In genomic region chr3:94772402-94772801, GRCh38 we compare ENCODE assay signal across 37 cellular contexts.
"Had no signal": no experiment of that assay in that cellular context is flagged by ENCODE, and none has a peak within 500 bp of the region (broad histone marks: within the 10 kb centered on the region; RNA-seq: fewer than 3 reads in every experiment).

No MANE protein-coding gene starts in this region.

- H3K27me3 Mint-ChIP-seq: activated naive CD4-positive, alpha-beta T cell treated with anti-CD3 and anti-CD28 coated beads, Interleukin-2, amount 10 ng/mL, durations not matched to agents 7 days and 5 days; activated naive CD4-positive, alpha-beta T cell treated with anti-CD3 and anti-CD28 coated beads, Interleukin-2, amount 50 U/mL, for 24 hours; activated naive CD8-positive, alpha-beta T cell; activated naive CD8-positive, alpha-beta T cell treated with anti-CD3 and anti-CD28 coated beads for 36 hours; activated naive CD8-positive, alpha-beta T cell treated with anti-CD3 and anti-CD28 coated beads, Interleukin-2, amount 10 ng/mL, durations not matched to agents 7 days and 5 days; activated naive CD8-positive, alpha-beta T cell treated with anti-CD3 and anti-CD28 coated beads, Interleukin-2, amount 50 U/mL, for 24 hours; activated T-cell treated with anti-CD3 and anti-CD28 coated beads, Interleukin-2, amount 50 U/mL, for 24 hours; activated T-helper 17 cell treated with anti-CD3 and anti-CD28 coated beads, Interleukin-2, amount 50 U/mL, for 72 hours; central memory CD8-positive, alpha-beta T cell had no signal

- H3K4me1 ChIP-seq: adrenal gland, ascending aorta, breast epithelium had no signal

- DNase-seq: activated effector memory CD4-positive, alpha-beta T cell treated with anti-CD3 and anti-CD28 coated beads, Interleukin-2, amount 50 U/mL, for 16 hours; activated effector memory CD4-positive, alpha-beta T cell treated with Interleukin-2 at 50 U/mL for 16 hours; activated gamma-delta T cell; activated gamma-delta T cell treated with Interleukin-2 at 50 U/mL for 16 hours; activated naive CD4-positive, alpha-beta T cell; activated naive CD4-positive, alpha-beta T cell treated with anti-CD3 and anti-CD28 coated beads for 36 hours; activated naive CD4-positive, alpha-beta T cell treated with anti-CD3 and anti-CD28 coated beads, Interleukin-2, amount 10 ng/mL, durations not matched to agents 7 days and 5 days; activated naive CD4-positive, alpha-beta T cell treated with anti-CD3 and anti-CD28 coated beads, Interleukin-2, amount 50 U/mL, for 16 hours; activated naive CD4-positive, alpha-beta T cell treated with Interleukin-2 at 50 U/mL for 16 hours; activated naive CD8-positive, alpha-beta T cell treated with anti-CD3 and anti-CD28 coated beads for 36 hours; activated naive CD8-positive, alpha-beta T cell treated with anti-CD3 and anti-CD28 coated beads, Interleukin-2, amount 10 ng/mL, durations not matched to agents 7 days and 5 days; activated naive CD8-positive, alpha-beta T cell treated with anti-CD3 and anti-CD28 coated beads, Interleukin-2, amount 50 U/mL, for 24 hours; activated T-cell treated with anti-CD3 and anti-CD28 coated beads, Interleukin-2, amount 50 U/mL, for 1 hour; activated T-cell treated with anti-CD3 and anti-CD28 coated beads, Interleukin-2, amount 50 U/mL, for 24 hours; activated T-cell treated with anti-CD3 and anti-CD28 coated beads, Interleukin-2, amount 50 U/mL, for 4 hours; activated T-cell treated with anti-CD3 and anti-CD28 coated beads, Interleukin-2, amount 50 U/mL, for 48 hours; adrenal gland; amniotic stem cell; amygdala; anterior cingulate cortex; aorta; body of pancreas; brain microvascular endothelial cell; caudate nucleus; central memory CD4-positive, alpha-beta T cell; cerebellar nuclear complex had no signal

- H3K27ac ChIP-seq: adrenal gland, ascending aorta, body of pancreas, brain microvascular endothelial cell, breast epithelium, cardiac muscle cell had no signal

- H3K27me3 ChIP-seq: adrenal gland, ascending aorta, body of pancreas, brain microvascular endothelial cell, breast epithelium, cardiac muscle cell had no signal

- H3K9me3 Mint-ChIP-seq: activated naive CD4-positive, alpha-beta T cell treated with anti-CD3 and anti-CD28 coated beads, Interleukin-2, amount 50 U/mL, for 24 hours; activated naive CD8-positive, alpha-beta T cell treated with anti-CD3 and anti-CD28 coated beads, Interleukin-2, amount 10 ng/mL, durations not matched to agents 7 days and 5 days; brain had no signal

- H3K36me3 ChIP-seq: adrenal gland, ascending aorta, brain microvascular endothelial cell, breast epithelium, cardiac muscle cell had no signal

- H3K4me3 Mint-ChIP-seq: activated naive CD4-positive, alpha-beta T cell treated with anti-CD3 and anti-CD28 coated beads for 36 hours; activated naive CD4-positive, alpha-beta T cell treated with anti-CD3 and anti-CD28 coated beads, Interleukin-2, amount 10 ng/mL, durations not matched to agents 7 days and 5 days; activated naive CD4-positive, alpha-beta T cell treated with anti-CD3 and anti-CD28 coated beads, Interleukin-2, amount 50 U/mL, for 24 hours; activated naive CD8-positive, alpha-beta T cell; activated naive CD8-positive, alpha-beta T cell treated with anti-CD3 and anti-CD28 coated beads for 36 hours; activated naive CD8-positive, alpha-beta T cell treated with anti-CD3 and anti-CD28 coated beads, Interleukin-2, amount 10 ng/mL, durations not matched to agents 7 days and 5 days; activated naive CD8-positive, alpha-beta T cell treated with anti-CD3 and anti-CD28 coated beads, Interleukin-2, amount 50 U/mL, for 24 hours; activated T-cell treated with anti-CD3 and anti-CD28 coated beads, Interleukin-2, amount 50 U/mL, for 24 hours; activated T-cell treated with anti-CD3 and anti-CD28 coated beads, Interleukin-2, amount 50 U/mL, for 4 hours; activated T-helper 1 cell treated with anti-CD3 and anti-CD28 coated beads, Interleukin-12 subunit alpha, Interleukin-12 subunit beta, Interleukin-2, Interleukin-4 antibody, amounts not matched to agents 30 ng/mL and 10 ng/mL and 1 ng/mL, durations not matched to agents 14 hours and 24 hours and 36 hours; activated T-helper 17 cell treated with anti-CD3 and anti-CD28 coated beads, Interleukin-2, amount 50 U/mL, for 72 hours; brain; central memory CD8-positive, alpha-beta T cell had no signal

- H3K4me1 Mint-ChIP-seq: activated naive CD4-positive, alpha-beta T cell treated with anti-CD3 and anti-CD28 coated beads, Interleukin-2, amount 10 ng/mL, durations not matched to agents 7 days and 5 days; activated naive CD4-positive, alpha-beta T cell treated with anti-CD3 and anti-CD28 coated beads, Interleukin-2, amount 50 U/mL, for 24 hours; activated naive CD8-positive, alpha-beta T cell treated with anti-CD3 and anti-CD28 coated beads for 36 hours; activated naive CD8-positive, alpha-beta T cell treated with anti-CD3 and anti-CD28 coated beads, Interleukin-2, amount 10 ng/mL, durations not matched to agents 7 days and 5 days; activated naive CD8-positive, alpha-beta T cell treated with anti-CD3 and anti-CD28 coated beads, Interleukin-2, amount 50 U/mL, for 24 hours; activated T-helper 17 cell treated with anti-CD3 and anti-CD28 coated beads, Interleukin-2, amount 50 U/mL, for 72 hours; central memory CD8-positive, alpha-beta T cell had no signal

- H3K36me3 Mint-ChIP-seq: activated naive CD4-positive, alpha-beta T cell treated with anti-CD3 and anti-CD28 coated beads, Interleukin-2, amount 10 ng/mL, durations not matched to agents 7 days and 5 days; activated naive CD4-positive, alpha-beta T cell treated with anti-CD3 and anti-CD28 coated beads, Interleukin-2, amount 50 U/mL, for 24 hours; activated naive CD4-positive, alpha-beta T cell treated with anti-CD3 and anti-CD28 coated beads, Interleukin-2, amount 50 U/mL, for 72 hours; activated naive CD8-positive, alpha-beta T cell; activated naive CD8-positive, alpha-beta T cell treated with anti-CD3 and anti-CD28 coated beads for 36 hours; activated naive CD8-positive, alpha-beta T cell treated with anti-CD3 and anti-CD28 coated beads, Interleukin-2, amount 10 ng/mL, durations not matched to agents 7 days and 5 days; brain had no signal

- H3K4me3 ChIP-seq: adrenal gland, ascending aorta, body of pancreas, breast epithelium, cardiac muscle cell had no signal

- H3K27ac Mint-ChIP-seq: activated naive CD4-positive, alpha-beta T cell treated with anti-CD3 and anti-CD28 coated beads for 36 hours; activated naive CD4-positive, alpha-beta T cell treated with anti-CD3 and anti-CD28 coated beads, Interleukin-2, amount 10 ng/mL, durations not matched to agents 7 days and 5 days; activated naive CD4-positive, alpha-beta T cell treated with anti-CD3 and anti-CD28 coated beads, Interleukin-2, amount 50 U/mL, for 24 hours; activated naive CD4-positive, alpha-beta T cell treated with anti-CD3 and anti-CD28 coated beads, Interleukin-2, amount 50 U/mL, for 72 hours; activated naive CD8-positive, alpha-beta T cell; activated naive CD8-positive, alpha-beta T cell treated with anti-CD3 and anti-CD28 coated beads for 36 hours; activated naive CD8-positive, alpha-beta T cell treated with anti-CD3 and anti-CD28 coated beads, Interleukin-2, amount 10 ng/mL, durations not matched to agents 7 days and 5 days; activated naive CD8-positive, alpha-beta T cell treated with anti-CD3 and anti-CD28 coated beads, Interleukin-2, amount 50 U/mL, for 24 hours; activated T-cell treated with anti-CD3 and anti-CD28 coated beads, Interleukin-2, amount 50 U/mL, for 24 hours; activated T-helper 1 cell treated with anti-CD3 and anti-CD28 coated beads, Interleukin-12 subunit alpha, Interleukin-12 subunit beta, Interleukin-2, Interleukin-4 antibody, amounts not matched to agents 30 ng/mL and 10 ng/mL and 1 ng/mL, durations not matched to agents 14 hours and 24 hours and 36 hours; activated T-helper 17 cell treated with anti-CD3 and anti-CD28 coated beads, Interleukin-2, amount 50 U/mL, for 72 hours; activated T-helper 2 cell treated with anti-CD3 and anti-CD28 coated beads, Interferon-gamma antibody, Interleukin-2, Interleukin-4, amounts not matched to agents 10 μg/mL and 5 μg/mL and 100 μg/mL, durations not matched to agents 14 hours and 24 hours and 36 hours; brain had no signal

- H3K9me3 ChIP-seq: adrenal gland, ascending aorta, body of pancreas, breast epithelium had no signal

- ATAC-seq: activated naive CD4-positive, alpha-beta T cell treated with anti-CD3 and anti-CD28 coated beads, Interleukin-2, amount 50 U/mL, for 72 hours; activated naive CD8-positive, alpha-beta T cell treated with anti-CD3 and anti-CD28 coated beads, Interleukin-2, amount 50 U/mL, for 24 hours; activated T-cell treated with anti-CD3 and anti-CD28 coated beads, Interleukin-2, amount 50 U/mL, for 4 hours; activated T-helper 17 cell treated with anti-CD3 and anti-CD28 coated beads, Interleukin-2, amount 50 U/mL, for 72 hours; body of pancreas had no signal
